Comparison of ENCODE assay signal across 27 cellular contexts in the genomic region with DNA sequence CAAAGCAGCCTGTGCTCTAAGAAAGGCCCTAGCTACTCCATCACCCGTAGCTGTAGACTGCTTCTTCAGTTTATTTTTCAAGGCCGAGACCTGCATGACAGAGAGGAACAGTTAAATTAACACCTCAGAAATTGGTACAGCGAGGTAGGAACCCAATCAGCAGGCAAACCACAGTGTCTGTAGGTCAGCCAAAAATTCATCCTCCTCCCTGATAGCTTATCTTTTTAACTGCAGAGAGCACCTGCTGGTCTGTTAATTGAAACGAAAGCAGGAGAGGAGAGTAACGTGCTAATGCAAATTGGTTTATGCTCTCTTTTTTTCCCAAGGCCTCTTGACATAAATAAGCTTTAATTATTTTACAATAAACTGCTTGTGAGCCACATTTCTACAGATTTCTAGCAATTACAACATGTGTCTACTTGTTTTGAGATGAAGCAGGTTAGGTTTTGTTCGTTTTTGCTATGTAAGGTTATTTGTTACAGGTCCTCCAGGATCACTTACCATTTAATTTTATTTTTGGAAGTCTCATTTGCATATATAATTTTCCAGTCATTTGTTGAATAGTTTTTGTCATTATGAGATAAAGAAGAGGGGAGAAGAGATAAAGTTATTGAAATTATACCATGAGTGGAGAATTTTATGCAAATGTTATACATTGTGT.
DNase-seq lines count a peak whose midpoint lies in the region; ATAC-seq, FAIRE-seq and TF ChIP-seq lines count a peak whose summit lies in the region.
"Had no signal": no experiment of that assay in that cellular context is flagged by ENCODE, and none has a peak within 500 bp of the region (broad histone marks: within the 10 kb centered on the region; RNA-seq: fewer than 3 reads in every experiment).

No MANE protein-coding gene starts in this region.

- H3K27ac ChIP-seq in astrocyte (ENCODE audit: low read depth, low read length), result no peak overlapping the region
- no peak overlapping the region for H3K27ac ChIP-seq in upper lobe of right lung
- H3K27ac ChIP-seq: BLaER1 treated with 17β-estradiol and CSF1 and Interleukin-3, amounts not matched to agents 10 nM and 100 nM; hepatocyte; sigmoid colon; SK-N-MC; VCaP had no signal

- H3K9ac ChIP-seq in astrocyte (ENCODE audit: low read length), result no peak overlapping the region
- H3K9ac ChIP-seq: BLaER1 treated with 17β-estradiol and CSF1 and Interleukin-3, amounts not matched to agents 10 nM and 100 nM had no signal

- no peak overlapping the region for H3K4me2 ChIP-seq in astrocyte (ENCODE audit: low read length)
- H3K4me2 ChIP-seq: BLaER1 treated with 17β-estradiol and CSF1 and Interleukin-3, amounts not matched to agents 10 nM and 100 nM; hepatocyte had no signal

- no peaks in the 10 kb centered on the region for H3K27me3 Mint-ChIP-seq in astrocyte (ENCODE audit: low read depth, unreplicated experiment)
- H3K27me3 Mint-ChIP-seq: activated CD4-positive, alpha-beta T cell treated with anti-CD3 and anti-CD28 coated beads, Interleukin-2, amount 10 ng/mL, durations not matched to agents 7 days and 5 days; activated CD8-positive, alpha-beta memory T cell treated with anti-CD3 and anti-CD28 coated beads, Interleukin-2, amount 10 ng/mL, durations not matched to agents 7 days and 5 days; activated naive CD8-positive, alpha-beta T cell; activated T-helper 17 cell treated with anti-CD3 and anti-CD28 coated beads, Interleukin-2, amount 50 U/mL, for 72 hours had no signal

- no peaks in the 10 kb centered on the region for H4K20me1 ChIP-seq in astrocyte (ENCODE audit: insufficient read depth, low read length)
- H4K20me1 ChIP-seq: BLaER1 treated with 17β-estradiol and CSF1 and Interleukin-3, amounts not matched to agents 10 nM and 100 nM had no signal

- intact Hi-C loops in upper lobe of right lung (cut with DNase I), result no loop called here

- H3K4me3 ChIP-seq in astrocyte (ENCODE audit: insufficient read depth, low read depth, low read length) (no peak overlapping the region), upper lobe of right lung (no peak overlapping the region), MG63 (no peak overlapping the region)
- H3K4me3 ChIP-seq: BLaER1 treated with 17β-estradiol and CSF1 and Interleukin-3, amounts not matched to agents 10 nM and 100 nM; hepatocyte; sigmoid colon; SK-N-MC had no signal

- ATAC-seq in upper lobe of right lung, result no peak
- ATAC-seq: activated CD8-positive, alpha-beta memory T cell treated with anti-CD3 and anti-CD28 coated beads, Interleukin-2, amount 10 ng/mL, durations not matched to agents 7 days and 5 days; activated T-helper 17 cell treated with anti-CD3 and anti-CD28 coated beads, Interleukin-2, amount 50 U/mL, for 72 hours; left ventricle myocardium superior had no signal

- H3K79me2 ChIP-seq in astrocyte (ENCODE audit: insufficient read depth, low read length), result no peaks in the 10 kb centered on the region
- H3K79me2 ChIP-seq: hepatocyte had no signal

- H3K9me3 ChIP-seq in astrocyte (ENCODE audit: insufficient read depth, low read depth, low read length) (no peaks in the 10 kb centered on the region), upper lobe of right lung (no peaks in the 10 kb centered on the region), MG63 (no peaks in the 10 kb centered on the region)
- H3K9me3 ChIP-seq: BLaER1 treated with 17β-estradiol and CSF1 and Interleukin-3, amounts not matched to agents 10 nM and 100 nM; sigmoid colon had no signal

- no peak overlapping the region for H3K4me3 Mint-ChIP-seq in astrocyte (ENCODE audit: unreplicated experiment)
- H3K4me3 Mint-ChIP-seq: activated CD4-positive, alpha-beta T cell treated with anti-CD3 and anti-CD28 coated beads, Interleukin-2, amount 10 ng/mL, durations not matched to agents 7 days and 5 days; activated CD8-positive, alpha-beta memory T cell treated with anti-CD3 and anti-CD28 coated beads, Interleukin-2, amount 10 ng/mL, durations not matched to agents 7 days and 5 days; activated naive CD8-positive, alpha-beta T cell; activated T-helper 17 cell treated with anti-CD3 and anti-CD28 coated beads, Interleukin-2, amount 50 U/mL, for 72 hours; H9; nephron had no signal

- DNase-seq in SHP77 treated with DMSO at 0.1 percent for 48 hours (lab: John Stamatoyannopoulos, UW), result peak; percentile 28
- no peak for DNase-seq in SHP77 (lab: John Stamatoyannopoulos, UW)
- peak; percentile 42 for DNase-seq in NCI-H2107 (lab: John Stamatoyannopoulos, UW)
- no peak for DNase-seq in astrocyte (ENCODE audit: low read depth)
- DNase-seq in HTR-8/SVneo (ENCODE audit: insufficient read length, low spot score), result no peak
- no peak for DNase-seq in NOMO-1 treated with DMSO at 0.1 percent for 48 hours (lab: John Stamatoyannopoulos, UW; ENCODE audit: unreplicated experiment)
- no peak for DNase-seq in upper lobe of right lung
- no peak for DNase-seq in MG63
- DNase-seq: ACHN; activated CD4-positive, alpha-beta T cell treated with anti-CD3 and anti-CD28 coated beads, Interleukin-2, amount 10 ng/mL, durations not matched to agents 7 days and 5 days; activated CD8-positive, alpha-beta memory T cell treated with anti-CD3 and anti-CD28 coated beads, Interleukin-2, amount 10 ng/mL, durations not matched to agents 7 days and 5 days; Calu3; foreskin fibroblast; H9; left ventricle myocardium superior; MV-4-11; NCI-H2029 treated with DMSO at 0.1 percent for 48 hours; posterior cingulate gyrus; sigmoid colon; stimulated activated CD4-positive, alpha-beta T cell treated with anti-CD3 and anti-CD28 coated beads, Interleukin-15, amount 100 ng/mL, for 24 hours had no signal

- no peaks in the 10 kb centered on the region for H3K4me1 ChIP-seq in astrocyte (ENCODE audit: insufficient read depth, low read length)
- no peaks in the 10 kb centered on the region for H3K4me1 ChIP-seq in upper lobe of right lung
- H3K4me1 ChIP-seq: BLaER1 treated with 17β-estradiol and CSF1 and Interleukin-3, amounts not matched to agents 10 nM and 100 nM; sigmoid colon had no signal

- H3K27me3 ChIP-seq in astrocyte (ENCODE audit: insufficient read depth, low read length) (no peaks in the 10 kb centered on the region), upper lobe of right lung (no peaks in the 10 kb centered on the region), MG63 (no peaks in the 10 kb centered on the region)
- H3K27me3 ChIP-seq: BLaER1 treated with 17β-estradiol and CSF1 and Interleukin-3, amounts not matched to agents 10 nM and 100 nM; hepatocyte; sigmoid colon had no signal

- no peak overlapping the region for H3K27ac Mint-ChIP-seq in astrocyte (ENCODE audit: unreplicated experiment)
- H3K27ac Mint-ChIP-seq: activated CD4-positive, alpha-beta T cell treated with anti-CD3 and anti-CD28 coated beads, Interleukin-2, amount 10 ng/mL, durations not matched to agents 7 days and 5 days; activated CD8-positive, alpha-beta memory T cell treated with anti-CD3 and anti-CD28 coated beads, Interleukin-2, amount 10 ng/mL, durations not matched to agents 7 days and 5 days; activated naive CD8-positive, alpha-beta T cell; activated T-helper 17 cell treated with anti-CD3 and anti-CD28 coated beads, Interleukin-2, amount 50 U/mL, for 72 hours; nephron had no signal

- H3K9me3 Mint-ChIP-seq in astrocyte (ENCODE audit: unreplicated experiment), result no peaks in the 10 kb centered on the region
- H3K9me3 Mint-ChIP-seq: activated CD4-positive, alpha-beta T cell treated with anti-CD3 and anti-CD28 coated beads, Interleukin-2, amount 10 ng/mL, durations not matched to agents 7 days and 5 days; activated T-helper 17 cell treated with anti-CD3 and anti-CD28 coated beads, Interleukin-2, amount 50 U/mL, for 72 hours; H9; nephron had no signal

- FAIRE-seq in astrocyte (lab: Jason Lieb, UNC), result peak; percentile 26
- FAIRE-seq in HTR-8/SVneo (lab: Jason Lieb, UNC), result no peak

- H3K36me3 ChIP-seq in astrocyte (ENCODE audit: insufficient read depth, low read length) (no peaks in the 10 kb centered on the region), upper lobe of right lung (peaks cover 8% of the 10 kb centered on the region), MG63 (no peaks in the 10 kb centered on the region)
- H3K36me3 ChIP-seq: BLaER1 treated with 17β-estradiol and CSF1 and Interleukin-3, amounts not matched to agents 10 nM and 100 nM had no signal

- TF ChIP-seq CTCF in astrocyte (IDR thresholded peaks at IDR 0.05; ENCODE audit: insufficient read depth, low read depth, low read length) (no peak), upper lobe of right lung (IDR thresholded peaks at IDR 0.05) (no peak)

- no peak overlapping the region for H2AFZ ChIP-seq in astrocyte (ENCODE audit: low read depth, low read length)
- H2AFZ ChIP-seq: hepatocyte had no signal

- H3K36me3 Mint-ChIP-seq in astrocyte (ENCODE audit: low read depth, unreplicated experiment), result no peaks in the 10 kb centered on the region

- no peaks in the 10 kb centered on the region for H3K4me1 Mint-ChIP-seq in astrocyte (ENCODE audit: low read depth, unreplicated experiment)
- H3K4me1 Mint-ChIP-seq: activated CD4-positive, alpha-beta T cell treated with anti-CD3 and anti-CD28 coated beads, Interleukin-2, amount 10 ng/mL, durations not matched to agents 7 days and 5 days; activated T-helper 17 cell treated with anti-CD3 and anti-CD28 coated beads, Interleukin-2, amount 50 U/mL, for 72 hours; nephron had no signal

Comparison
In these comparisons a context has a peak if more than half of its experiments do, and no peak if none do; other contexts are left out.
1. DNase-seq: peak in SHP77 treated with DMSO at 0.1 percent for 48 hours (single experiment) and NCI-H2107 (single experiment); none in SHP77 (0 of 2), astrocyte (single experiment), HTR-8/SVneo (single experiment), NOMO-1 treated with DMSO at 0.1 percent for 48 hours (single experiment), upper lobe of right lung (single experiment) and MG63 (single experiment).